ENCODE assay signal across 8 cellular contexts in genomic region chr3:53495518-53496501, GRCh38. TPM values are rescaled to one million over a fixed set of nuclear protein-coding genes. Genes with fewer than 3 reads are reported as not detected.
DNase-seq lines count a peak whose midpoint lies in the region; ATAC-seq and TF ChIP-seq lines count a peak whose summit lies in the region.

No MANE protein-coding gene starts in this region.

- H3K4me3 ChIP-seq in OCI-LY3 (ENCODE audit: low read length) = peak overlapping the region; percentile 75
- H3K4me3 ChIP-seq in fibroblast of lung (replicated peaks in 1 of 4; ENCODE audit: control extremely low read depth in 1 of 4, insufficient read depth in 1 of 4, low read depth in 3 of 4, low read length in 4 of 4) = peak overlapping the region in 3 of 4 experiments; percentile 18 to 45 (median 29)

- H3K9ac ChIP-seq in OCI-LY3 (ENCODE audit: low read length) (peak overlapping the region; percentile 37), fibroblast of lung (ENCODE audit: insufficient read depth, low read length) (no peak overlapping the region)

- H3K4me2 ChIP-seq in OCI-LY3 (ENCODE audit: low read length) (peak overlapping the region; percentile 92), fibroblast of lung (ENCODE audit: extremely low read depth, insufficient read depth, low read length) (peak overlapping the region; percentile 59)

- H3K27me3 ChIP-seq in OCI-LY3 (ENCODE audit: low read depth, low read length) (no peaks in the 10 kb centered on the region), fibroblast of lung (ENCODE audit: control insufficient read depth, insufficient read depth, low read length) (peaks cover 33% of the 10 kb centered on the region)

- H3K36me3 ChIP-seq in OCI-LY3 (replicated peaks; ENCODE audit: low read depth, low read length) (no peaks in the 10 kb centered on the region), fibroblast of lung (ENCODE audit: control insufficient read depth, insufficient read depth, low read length) (no peaks in the 10 kb centered on the region)

- ATAC-seq in HG03175 (IDR thresholded peaks at IDR 0.05; ENCODE audit: unreplicated experiment) = no peak
- ATAC-seq in activated CD4-positive, CD25-positive, alpha-beta regulatory T cell treated with anti-CD3 and anti-CD28 coated beads, Interleukin-2, amount 50 U/mL, for 24 hours = no peak

- H3K27ac ChIP-seq in OCI-LY3 (ENCODE audit: low read length) = peak overlapping the region; percentile 16; the same call in 1 of the 2 replicates
- H3K27ac ChIP-seq in fibroblast of lung (ENCODE audit: insufficient read depth, low read length) = no peak overlapping the region

- no peaks in the 10 kb centered on the region for H4K20me1 ChIP-seq in OCI-LY3 (ENCODE audit: insufficient read depth, low read length)
- H4K20me1 ChIP-seq in fibroblast of lung (ENCODE audit: control insufficient read depth, extremely low read depth, insufficient read depth, low read length) = no peaks in the 10 kb centered on the region

- TF ChIP-seq CTCF in GM13977 (IDR thresholded peaks at IDR 0.05; ENCODE audit: extremely low read depth, insufficient read depth, missing control alignments) = no peak
- TF ChIP-seq CTCF in OCI-LY3 (IDR thresholded peaks at IDR 0.05; ENCODE audit: low read depth, low read length) = no peak
- TF ChIP-seq CTCF in fibroblast of lung (conservative IDR thresholded peaks at IDR 0.05 in 1 of 2, IDR thresholded peaks at IDR 0.05 in 1 of 2; ENCODE audit: low read depth in 1 of 2, low read length in 2 of 2) = no peak

- DNase-seq in GM13977 (ENCODE audit: low spot score) = peak; percentile 50
- DNase-seq in fibroblast of lung (ENCODE audit: low read depth in 2 of 2) = no peak
- peak; percentile 38 for DNase-seq in occipital lobe (lab: John Stamatoyannopoulos, UW)
- DNase-seq in cerebellar nuclear complex (lab: John Stamatoyannopoulos, UW) = no peak
- DNase-seq in H4 (ENCODE audit: low spot score) = no peak

- no peaks in the 10 kb centered on the region for H3K79me2 ChIP-seq in OCI-LY3 (ENCODE audit: low read length)
- H3K79me2 ChIP-seq in fibroblast of lung (ENCODE audit: control insufficient read depth, insufficient read depth, low read length) = no peaks in the 10 kb centered on the region

- in situ Hi-C loops in GM13977 (cut with MboI; ENCODE audit: low pct_unique_long_range_greater_than_20kb, low sequenced_read_pairs, unreplicated experiment) = no loop called here

- H2AFZ ChIP-seq in OCI-LY3 (ENCODE audit: low read depth, low read length) (peak overlapping the region; percentile 71), fibroblast of lung (ENCODE audit: low read length) (no peak overlapping the region)

- H3K4me1 ChIP-seq in OCI-LY3 (ENCODE audit: low read length) = peaks cover 19% of the 10 kb centered on the region
- H3K4me1 ChIP-seq in fibroblast of lung (ENCODE audit: control insufficient read depth, extremely low read depth, insufficient read depth, low read length) = no peaks in the 10 kb centered on the region

- no peaks in the 10 kb centered on the region for H3K9me3 ChIP-seq in OCI-LY3 (ENCODE audit: insufficient read depth, low read length)
- no peaks in the 10 kb centered on the region for H3K9me3 ChIP-seq in fibroblast of lung (ENCODE audit: control insufficient read depth, insufficient read depth, low read depth, low read length)

RNA-seq across cellular contexts. Expression of gene CACNA1D, which starts 1.4 kb away (rescaled TPM):
- total RNA-seq in fibroblast of lung = 0.17 and 0.77 TPM in 2 replicates
- 0.33 and 0.37 TPM in 2 replicates for polyA plus RNA-seq in fibroblast of lung
- polyA plus RNA-seq in fibroblast of lung (2012) = 0.05 and 0.22 TPM in 2 replicates
- polyA minus RNA-seq in fibroblast of lung (ENCODE audit: low replicate concordance) = 1.4 and 1.6 TPM in 2 replicates
- 14.0 TPM for total RNA-seq in occipital lobe
- 1.3 and 1.4 TPM in 2 replicates for total RNA-seq in H4 (2014; rRNA removed; shearing (Covaris generic))

Comparison
In these comparisons a context has a peak if more than half of its experiments do, and no peak if none do; other contexts are left out.
1. DNase-seq: peak in GM13977 (single experiment) and occipital lobe (single experiment); none in fibroblast of lung (0 of 2), cerebellar nuclear complex (0 of 2) and H4 (single experiment).